Comparison of ENCODE assay signal across 8 cellular contexts in genomic region chr16:28879841-28880588, GRCh38. TPM values are rescaled to one million over a fixed set of nuclear protein-coding genes. Genes with fewer than 3 reads are reported as not detected.
A peak's percentile ranks its signal among the peaks of the same experiment; 100 is the strongest.
DNase-seq lines count a peak whose midpoint lies in the region; ATAC-seq and TF ChIP-seq lines count a peak whose summit lies in the region.

No MANE protein-coding gene starts in this region.

- H3K36me3 ChIP-seq in colonic mucosa (no peaks in the 10 kb centered on the region), left lung (no peaks in the 10 kb centered on the region)

- H3K9me3 ChIP-seq in colonic mucosa (no peaks in the 10 kb centered on the region), left lung (no peaks in the 10 kb centered on the region)

- H3K4me3 ChIP-seq in colonic mucosa (peak overlapping the region; percentile 78), left lung (peak overlapping the region; percentile 54 to 78)

- H3K27ac ChIP-seq in colonic mucosa = no peak overlapping the region
- no peak overlapping the region for H3K27ac ChIP-seq in left lung

- peak overlapping the region; percentile 60 to 71 for H3K9ac ChIP-seq in colonic mucosa (ENCODE audit: low read depth in 2 of 2, low read length in 2 of 2)

- intact Hi-C loops in colonic mucosa (cut with DNase I) = no loop called here
- intact Hi-C loops in left lung (cut with DNase I) = no loop called here

- peak; percentile 77 for ATAC-seq in HG03457 (IDR thresholded peaks at IDR 0.05; ENCODE audit: unreplicated experiment)
- ATAC-seq in left lung = peak; percentile 98

- TF ChIP-seq CTCF in colonic mucosa (IDR thresholded peaks at IDR 0.05) (no peak), left lung (IDR thresholded peaks at IDR 0.05) (peak in 1 of 2 donors; percentile 49)

- H3K27me3 ChIP-seq in colonic mucosa (no peaks in the 10 kb centered on the region), left lung (peaks cover 0 to 38% of the 10 kb centered on the region in 2 donors)

- H3K4me1 ChIP-seq in colonic mucosa (peaks cover 8% of the 10 kb centered on the region), left lung (peaks cover 9 to 17% of the 10 kb centered on the region in 2 donors)

- peak; percentile 84 for DNase-seq in Ammon's horn (ENCODE audit: low spot score)
- peak; percentile 98 for DNase-seq in GM19238 (ENCODE audit: insufficient read length, low spot score)
- DNase-seq in NCI-H510A treated with DMSO at 0.1 percent for 48 hours (lab: John Stamatoyannopoulos, UW) = peak; percentile 95
- DNase-seq in activated CD4-positive, alpha-beta T cell treated with anti-CD3 and anti-CD28 coated beads for 4 hours = peak; percentile 87 to 89
- peak; percentile 91 for DNase-seq in colonic mucosa
- DNase-seq in left lung = peak; percentile 85 to 94
- DNase-seq in stimulated activated CD4-positive, alpha-beta T cell treated with anti-CD3 and anti-CD28 coated beads, Interleukin-1b, Interleukin-23, amount 100 ng/mL, for 4 hours (ENCODE audit: low read depth in 2 of 2) = peak; percentile 86 to 91

RNA-seq across cellular contexts. Expression of gene ATP2A1, which starts 1.7 kb away (rescaled TPM):
- total RNA-seq in colonic mucosa (1 to 10 TPM in 1 of 2 donors, under 1 TPM in 1; 0.40 to 2.9 TPM), left lung (under 1 TPM; 0.38 to 0.68 TPM)

RNA-seq across cellular contexts. Expression of gene SH2B1, which starts 16.4 kb away (rescaled TPM):
- total RNA-seq in colonic mucosa (100 to 1,000 TPM in 1 of 2 donors, 10 to 100 TPM in 1; 54.0 to 111 TPM), left lung (10 to 100 TPM; 36.9 to 42.4 TPM)

RNA-seq across cellular contexts. Expression of gene TUFM, which starts 33.9 kb away (rescaled TPM):
- total RNA-seq in colonic mucosa = 100 to 1,000 TPM; 252 to 427 TPM
- 100 to 1,000 TPM; 146 to 176 TPM for total RNA-seq in left lung

RNA-seq across cellular contexts. Expression of gene RABEP2, which starts 45.0 kb away (rescaled TPM):
- total RNA-seq in colonic mucosa = 10 to 100 TPM; 24.5 to 47.4 TPM
- 10 to 100 TPM; 21.4 to 24.5 TPM for total RNA-seq in left lung

RNA-seq across cellular contexts. Expression of gene CD19, which starts 51.8 kb away (rescaled TPM):
- total RNA-seq in colonic mucosa (under 1 TPM; 0.40 to 0.74 TPM), left lung (under 1 TPM; 0.29 to 0.52 TPM)
